ENCODE assay signal across 1 cellular context in genomic region chr22:20580611-20581502, GRCh38.
TF ChIP-seq lines count a peak whose summit lies in the region.

No MANE protein-coding gene starts in this region.

TF ChIP-seq in IMR-90, 13 proteins besides CTCF, POLR2A, EP300 and RAD21 (continued from another document):
- TF ChIP-seq FOS (IDR thresholded peaks at IDR 0.05; ENCODE audit: low read depth, low read length) (no peak), NFE2L2 (IDR thresholded peaks at IDR 0.05; ENCODE audit: low read depth, low read length) (no peak)
